Comparison of ENCODE assay signal across 1 cellular context in the genomic region with DNA sequence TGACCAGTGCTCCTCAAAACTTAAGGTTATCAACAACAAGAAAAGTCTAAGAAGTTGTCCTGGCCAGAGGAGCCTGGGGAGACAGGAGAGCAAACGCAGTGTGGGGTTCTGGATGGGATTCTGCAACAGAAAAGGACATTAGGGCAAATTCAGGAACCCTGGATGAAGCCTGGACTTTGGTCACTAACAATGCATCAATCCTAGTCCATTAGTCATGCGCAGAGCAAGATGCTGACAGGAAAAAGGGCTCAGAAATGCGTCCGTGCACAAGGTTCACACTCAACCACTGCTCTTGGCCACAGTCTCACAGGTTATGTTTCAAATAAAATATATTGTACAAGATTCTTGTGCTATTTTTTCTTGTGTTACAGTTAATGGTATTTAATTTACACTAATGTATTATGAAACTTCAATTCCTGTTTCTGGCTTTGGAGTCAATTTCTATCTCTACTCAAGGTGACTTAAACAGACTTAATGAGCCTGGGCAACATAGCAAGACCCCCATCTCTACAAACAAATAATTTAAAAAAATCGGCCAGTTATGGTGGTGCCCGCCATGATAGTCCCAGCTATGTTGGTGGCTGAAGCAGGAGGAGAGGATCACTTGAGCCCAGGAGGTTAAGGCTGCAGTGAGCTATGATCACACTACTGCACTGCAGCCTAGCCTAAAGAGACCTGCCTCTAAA.
A peak's percentile ranks its signal among the peaks of the same experiment; 100 is the strongest.
TF ChIP-seq lines count a peak whose summit lies in the region.

No MANE protein-coding gene starts in this region.

TF ChIP-seq in HepG2, 621 proteins besides CTCF, POLR2A, EP300 and RAD21 (continued from another document):
- TF ChIP-seq, protein P1, sequence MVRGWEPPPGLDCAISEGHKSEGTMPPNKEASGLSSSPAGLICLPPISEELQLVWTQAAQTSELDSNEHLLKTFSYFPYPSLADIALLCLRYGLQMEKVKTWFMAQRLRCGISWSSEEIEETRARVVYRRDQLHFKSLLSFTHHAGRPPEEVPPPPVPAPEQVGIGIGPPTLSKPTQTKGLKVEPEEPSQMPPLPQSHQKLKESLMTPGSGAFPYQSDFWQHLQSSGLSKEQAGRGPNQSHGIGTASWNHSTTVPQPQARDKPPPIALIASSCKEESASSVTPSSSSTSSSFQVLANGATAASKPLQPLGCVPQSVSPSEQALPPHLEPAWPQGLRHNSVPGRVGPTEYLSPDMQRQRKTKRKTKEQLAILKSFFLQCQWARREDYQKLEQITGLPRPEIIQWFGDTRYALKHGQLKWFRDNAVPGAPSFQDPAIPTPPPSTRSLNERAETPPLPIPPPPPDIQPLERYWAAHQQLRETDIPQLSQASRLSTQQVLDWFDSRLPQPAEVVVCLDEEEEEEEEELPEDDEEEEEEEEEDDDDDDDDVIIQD (CRISPR knock-in tag; IDR thresholded peaks at IDR 0.05; ENCODE audit: low read depth) = no peak
- TF ChIP-seq MED1 (CRISPR knock-in tag; IDR thresholded peaks at IDR 0.05) (peak; percentile 32; the same call in 1 of the 2 replicates), BCL6 (CRISPR knock-in tag; IDR thresholded peaks at IDR 0.05) (no peak), ZNF136 (CRISPR knock-in tag; IDR thresholded peaks at IDR 0.05; ENCODE audit: low read depth) (no peak), ISL2 (CRISPR knock-in tag; IDR thresholded peaks at IDR 0.05) (0 out of 2 replicates have a peak, but pooled peaks have one; percentile 25), ERF (CRISPR knock-in tag; IDR thresholded peaks at IDR 0.05) (peak; percentile 35; the same call in 1 of the 2 replicates), TEAD3 (CRISPR knock-in tag; optimal IDR thresholded peaks at IDR 0.05; ENCODE audit: borderline replicate concordance) (peak; percentile 40), NCOR1 (IDR thresholded peaks at IDR 0.05; ENCODE audit: borderline replicate concordance, low read length) (peak; percentile 53; the same call in 1 of the 2 replicates), PAWR (CRISPR knock-in tag; IDR thresholded peaks at IDR 0.05; ENCODE audit: borderline replicate concordance) (no peak), HDAC2 (CRISPR knock-in tag; IDR thresholded peaks at IDR 0.05) (peak; percentile 57; the same call in 1 of the 2 replicates)
- TF ChIP-seq, protein P2, sequence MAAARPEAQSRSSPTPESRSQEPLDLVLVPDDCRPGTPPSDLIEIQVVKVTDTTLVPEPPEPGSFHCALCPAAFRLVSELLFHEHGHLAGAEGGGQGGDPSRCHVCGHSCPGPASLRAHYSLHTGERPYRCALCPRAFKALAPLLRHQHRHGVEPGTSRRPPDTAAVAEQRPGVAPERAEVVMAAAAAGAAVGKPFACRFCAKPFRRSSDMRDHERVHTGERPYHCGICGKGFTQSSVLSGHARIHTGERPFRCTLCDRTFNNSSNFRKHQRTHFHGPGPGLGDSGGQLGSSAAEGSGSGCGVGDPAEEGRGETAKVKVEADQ (CRISPR knock-in tag; IDR thresholded peaks at IDR 0.05; ENCODE audit: borderline replicate concordance) = no peak
- TF ChIP-seq, protein P3, sequence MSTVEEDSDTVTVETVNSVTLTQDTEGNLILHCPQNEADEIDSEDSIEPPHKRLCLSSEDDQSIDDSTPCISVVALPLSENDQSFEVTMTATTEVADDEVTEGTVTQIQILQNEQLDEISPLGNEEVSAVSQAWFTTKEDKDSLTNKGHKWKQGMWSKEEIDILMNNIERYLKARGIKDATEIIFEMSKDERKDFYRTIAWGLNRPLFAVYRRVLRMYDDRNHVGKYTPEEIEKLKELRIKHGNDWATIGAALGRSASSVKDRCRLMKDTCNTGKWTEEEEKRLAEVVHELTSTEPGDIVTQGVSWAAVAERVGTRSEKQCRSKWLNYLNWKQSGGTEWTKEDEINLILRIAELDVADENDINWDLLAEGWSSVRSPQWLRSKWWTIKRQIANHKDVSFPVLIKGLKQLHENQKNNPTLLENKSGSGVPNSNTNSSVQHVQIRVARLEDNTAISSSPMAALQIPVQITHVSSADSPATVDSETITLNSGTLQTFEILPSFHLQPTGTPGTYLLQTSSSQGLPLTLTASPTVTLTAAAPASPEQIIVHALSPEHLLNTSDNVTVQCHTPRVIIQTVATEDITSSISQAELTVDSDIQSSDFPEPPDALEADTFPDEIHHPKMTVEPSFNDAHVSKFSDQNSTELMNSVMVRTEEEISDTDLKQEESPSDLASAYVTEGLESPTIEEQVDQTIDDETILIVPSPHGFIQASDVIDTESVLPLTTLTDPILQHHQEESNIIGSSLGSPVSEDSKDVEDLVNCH (CRISPR knock-in tag; IDR thresholded peaks at IDR 0.05) = no peak
- TF ChIP-seq, protein P4, sequence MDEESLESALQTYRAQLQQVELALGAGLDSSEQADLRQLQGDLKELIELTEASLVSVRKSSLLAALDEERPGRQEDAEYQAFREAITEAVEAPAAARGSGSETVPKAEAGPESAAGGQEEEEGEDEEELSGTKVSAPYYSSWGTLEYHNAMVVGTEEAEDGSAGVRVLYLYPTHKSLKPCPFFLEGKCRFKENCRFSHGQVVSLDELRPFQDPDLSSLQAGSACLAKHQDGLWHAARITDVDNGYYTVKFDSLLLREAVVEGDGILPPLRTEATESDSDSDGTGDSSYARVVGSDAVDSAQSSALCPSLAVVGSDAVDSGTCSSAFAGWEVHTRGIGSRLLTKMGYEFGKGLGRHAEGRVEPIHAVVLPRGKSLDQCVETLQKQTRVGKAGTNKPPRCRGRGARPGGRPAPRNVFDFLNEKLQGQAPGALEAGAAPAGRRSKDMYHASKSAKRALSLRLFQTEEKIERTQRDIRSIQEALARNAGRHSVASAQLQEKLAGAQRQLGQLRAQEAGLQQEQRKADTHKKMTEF (CRISPR knock-in tag; IDR thresholded peaks at IDR 0.05) = no peak
